ENCODE assay signal across 1 cellular context in the genomic region with DNA sequence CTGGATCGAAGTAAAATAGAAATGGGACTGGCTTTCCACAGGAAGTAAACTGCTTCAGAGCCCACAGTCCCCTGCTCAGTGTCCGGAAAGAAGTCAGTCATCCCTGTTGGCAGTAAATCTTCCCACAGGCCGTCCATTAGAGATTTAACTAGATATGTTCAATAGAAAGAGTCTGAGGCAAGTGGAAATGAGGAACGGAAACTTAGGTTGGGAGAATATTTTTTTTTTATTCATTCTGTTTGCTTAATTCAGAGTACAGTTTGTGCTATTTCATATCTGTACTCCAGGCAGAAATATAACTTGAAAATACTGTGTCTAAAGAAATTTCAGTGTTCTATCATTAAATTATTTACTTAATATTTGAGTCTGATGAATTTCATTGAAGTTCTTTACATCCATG.
A peak's percentile ranks its signal among the peaks of the same experiment; 100 is the strongest.
TF ChIP-seq lines count a peak whose summit lies in the region.

No MANE protein-coding gene starts in this region.

TF ChIP-seq in GM12878, 131 proteins besides CTCF, POLR2A, EP300 and RAD21:
- TF ChIP-seq, protein P1, sequence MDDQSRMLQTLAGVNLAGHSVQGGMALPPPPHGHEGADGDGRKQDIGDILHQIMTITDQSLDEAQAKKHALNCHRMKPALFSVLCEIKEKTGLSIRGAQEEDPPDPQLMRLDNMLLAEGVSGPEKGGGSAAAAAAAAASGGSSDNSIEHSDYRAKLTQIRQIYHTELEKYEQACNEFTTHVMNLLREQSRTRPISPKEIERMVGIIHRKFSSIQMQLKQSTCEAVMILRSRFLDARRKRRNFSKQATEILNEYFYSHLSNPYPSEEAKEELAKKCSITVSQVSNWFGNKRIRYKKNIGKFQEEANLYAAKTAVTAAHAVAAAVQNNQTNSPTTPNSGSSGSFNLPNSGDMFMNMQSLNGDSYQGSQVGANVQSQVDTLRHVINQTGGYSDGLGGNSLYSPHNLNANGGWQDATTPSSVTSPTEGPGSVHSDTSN (IDR thresholded peaks at IDR 0.05; ENCODE audit: insufficient replicate concordance, low read depth, low read length), result no peak
- TF ChIP-seq SPI1 (IDR thresholded peaks at IDR 0.05; ENCODE audit: borderline replicate concordance, insufficient read depth, low read depth, low read length) (peak; percentile 76), SUPT20H (IDR thresholded peaks at IDR 0.05; ENCODE audit: borderline replicate concordance, control insufficient read depth, low read depth, low read length) (no peak), HDAC2 (IDR thresholded peaks at IDR 0.05) (no peak), NFXL1 (IDR thresholded peaks at IDR 0.05; ENCODE audit: borderline replicate concordance) (no peak), RB1 (IDR thresholded peaks at IDR 0.05; ENCODE audit: borderline replicate concordance) (no peak), ZNF384 (IDR thresholded peaks at IDR 0.05; ENCODE audit: borderline replicate concordance, low read depth, low read length) (peak; percentile 63; the same call in 1 of the 2 replicates), IKZF2 (IDR thresholded peaks at IDR 0.05) (peak; percentile 20 to 30; a peak in 1 of 4 replicates), NBN (IDR thresholded peaks at IDR 0.05) (no peak)
- TF ChIP-seq, protein P2, sequence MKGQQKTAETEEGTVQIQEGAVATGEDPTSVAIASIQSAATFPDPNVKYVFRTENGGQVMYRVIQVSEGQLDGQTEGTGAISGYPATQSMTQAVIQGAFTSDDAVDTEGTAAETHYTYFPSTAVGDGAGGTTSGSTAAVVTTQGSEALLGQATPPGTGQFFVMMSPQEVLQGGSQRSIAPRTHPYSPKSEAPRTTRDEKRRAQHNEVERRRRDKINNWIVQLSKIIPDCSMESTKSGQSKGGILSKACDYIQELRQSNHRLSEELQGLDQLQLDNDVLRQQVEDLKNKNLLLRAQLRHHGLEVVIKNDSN (IDR thresholded peaks at IDR 0.05; ENCODE audit: borderline replicate concordance, extremely low read length, insufficient read depth, low read depth, low read length), result no peak
- TF ChIP-seq, protein P3, sequence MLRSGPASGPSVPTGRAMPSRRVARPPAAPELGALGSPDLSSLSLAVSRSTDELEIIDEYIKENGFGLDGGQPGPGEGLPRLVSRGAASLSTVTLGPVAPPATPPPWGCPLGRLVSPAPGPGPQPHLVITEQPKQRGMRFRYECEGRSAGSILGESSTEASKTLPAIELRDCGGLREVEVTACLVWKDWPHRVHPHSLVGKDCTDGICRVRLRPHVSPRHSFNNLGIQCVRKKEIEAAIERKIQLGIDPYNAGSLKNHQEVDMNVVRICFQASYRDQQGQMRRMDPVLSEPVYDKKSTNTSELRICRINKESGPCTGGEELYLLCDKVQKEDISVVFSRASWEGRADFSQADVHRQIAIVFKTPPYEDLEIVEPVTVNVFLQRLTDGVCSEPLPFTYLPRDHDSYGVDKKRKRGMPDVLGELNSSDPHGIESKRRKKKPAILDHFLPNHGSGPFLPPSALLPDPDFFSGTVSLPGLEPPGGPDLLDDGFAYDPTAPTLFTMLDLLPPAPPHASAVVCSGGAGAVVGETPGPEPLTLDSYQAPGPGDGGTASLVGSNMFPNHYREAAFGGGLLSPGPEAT (IDR thresholded peaks at IDR 0.05; ENCODE audit: low read depth), result peak; percentile 28; the same call in 1 of the 2 replicates
- TF ChIP-seq, protein P4, sequence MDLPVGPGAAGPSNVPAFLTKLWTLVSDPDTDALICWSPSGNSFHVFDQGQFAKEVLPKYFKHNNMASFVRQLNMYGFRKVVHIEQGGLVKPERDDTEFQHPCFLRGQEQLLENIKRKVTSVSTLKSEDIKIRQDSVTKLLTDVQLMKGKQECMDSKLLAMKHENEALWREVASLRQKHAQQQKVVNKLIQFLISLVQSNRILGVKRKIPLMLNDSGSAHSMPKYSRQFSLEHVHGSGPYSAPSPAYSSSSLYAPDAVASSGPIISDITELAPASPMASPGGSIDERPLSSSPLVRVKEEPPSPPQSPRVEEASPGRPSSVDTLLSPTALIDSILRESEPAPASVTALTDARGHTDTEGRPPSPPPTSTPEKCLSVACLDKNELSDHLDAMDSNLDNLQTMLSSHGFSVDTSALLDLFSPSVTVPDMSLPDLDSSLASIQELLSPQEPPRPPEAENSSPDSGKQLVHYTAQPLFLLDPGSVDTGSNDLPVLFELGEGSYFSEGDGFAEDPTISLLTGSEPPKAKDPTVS (IDR thresholded peaks at IDR 0.05; ENCODE audit: low read depth, low read length), result no peak
TF ChIP-seq in GM12878: peak in this region for 4.
